ENCODE assay signal across 24 cellular contexts in genomic region chr10:33697016-33697415, GRCh38.
"Had no signal": no experiment of that assay in that cellular context is flagged by ENCODE, and none has a peak within 500 bp of the region (broad histone marks: within the 10 kb centered on the region; RNA-seq: fewer than 3 reads in every experiment).

No MANE protein-coding gene starts in this region.

- H3K9me3 ChIP-seq: neutrophil, ovary, prostate gland, upper lobe of left lung had no signal

- H3K4me1 Mint-ChIP-seq: central memory CD8-positive, alpha-beta T cell; nephron had no signal

- H3K4me1 ChIP-seq: ascending aorta, heart left ventricle, prostate gland, upper lobe of left lung had no signal

- H3K27ac ChIP-seq: ascending aorta, brain microvascular endothelial cell, heart left ventricle, neutrophil, ovary, prostate gland, upper lobe of left lung had no signal

- H3K27me3 ChIP-seq: ascending aorta, brain microvascular endothelial cell, heart left ventricle, neutrophil, ovary, upper lobe of left lung had no signal

- H3K4me3 Mint-ChIP-seq: activated CD8-positive, alpha-beta T cell treated with anti-CD3 and anti-CD28 coated beads, Interleukin-2, amount 10 ng/mL, durations not matched to agents 7 days and 5 days; activated T-helper 1 cell treated with anti-CD3 and anti-CD28 coated beads, Interleukin-12 subunit alpha, Interleukin-12 subunit beta, Interleukin-2, Interleukin-4 antibody, amounts not matched to agents 30 ng/mL and 10 ng/mL and 1 ng/mL, durations not matched to agents 14 hours and 24 hours and 36 hours; central memory CD8-positive, alpha-beta T cell; nephron; T-helper 2 cell treated with Interferon-gamma antibody and Interleukin-4, amounts not matched to agents 5 μg/mL and 100 μg/mL, for 36 hours had no signal

- H3K27ac Mint-ChIP-seq: activated CD8-positive, alpha-beta T cell treated with anti-CD3 and anti-CD28 coated beads, Interleukin-2, amount 10 ng/mL, durations not matched to agents 7 days and 5 days; activated T-helper 1 cell treated with anti-CD3 and anti-CD28 coated beads, Interleukin-12 subunit alpha, Interleukin-12 subunit beta, Interleukin-2, Interleukin-4 antibody, amounts not matched to agents 30 ng/mL and 10 ng/mL and 1 ng/mL, durations not matched to agents 14 hours and 24 hours and 36 hours; nephron; T-helper 2 cell treated with Interferon-gamma antibody and Interleukin-4, amounts not matched to agents 5 μg/mL and 100 μg/mL, for 36 hours had no signal

- ATAC-seq: activated CD8-positive, alpha-beta T cell treated with anti-CD3 and anti-CD28 coated beads, Interleukin-2, amount 10 ng/mL, durations not matched to agents 7 days and 5 days; esophagus mucosa; heart left ventricle; left colon; stimulated activated naive CD8-positive, alpha-beta T cell treated with anti-CD3 and anti-CD28 coated beads, Interleukin-15, Interleukin-2, amounts not matched to agents 100 U/mL and 50 U/mL, for 24 hours had no signal

- H3K27me3 Mint-ChIP-seq: central memory CD8-positive, alpha-beta T cell had no signal

- H3K36me3 ChIP-seq: ascending aorta, brain microvascular endothelial cell, heart left ventricle, neutrophil, ovary, prostate gland, upper lobe of left lung had no signal

- H3K4me3 ChIP-seq: ascending aorta, heart left ventricle, ovary, prostate gland, upper lobe of left lung had no signal

- DNase-seq: activated CD4-positive, alpha-beta T cell treated with anti-CD3 and anti-CD28 coated beads for 1 hour; activated CD4-positive, alpha-beta T cell treated with anti-CD3 and anti-CD28 coated beads, Interleukin-2, amount 50 U/mL, for 1 hour; activated CD8-positive, alpha-beta T cell treated with anti-CD3 and anti-CD28 coated beads, Interleukin-2, amount 10 ng/mL, durations not matched to agents 7 days and 5 days; activated gamma-delta T cell; activated naive CD4-positive, alpha-beta T cell treated with anti-CD3 and anti-CD28 coated beads, Interleukin-2, amount 50 U/mL, for 16 hours; brain microvascular endothelial cell; effector memory CD4-positive, alpha-beta T cell; heart left ventricle; islet precursor cell; left colon; mesenchymal stem cell; ovary; stimulated activated CD4-positive, alpha-beta T cell treated with anti-CD3 and anti-CD28 coated beads, Interleukin-12 subunit alpha, Interleukin-12 subunit beta, amount 100 ng/mL, for 4 hours; stimulated activated CD4-positive, alpha-beta T cell treated with anti-CD3 and anti-CD28 coated beads, Interleukin-4, amount 100 ng/mL, for 4 hours; stimulated activated naive CD8-positive, alpha-beta T cell treated with anti-CD3 and anti-CD28 coated beads, Interleukin-15, Interleukin-2, amounts not matched to agents 100 U/mL and 50 U/mL, for 24 hours; upper lobe of left lung had no signal
